ENCODE assay signal across 1 cellular context in genomic region chr16:4506450-4506849, GRCh38.
TF ChIP-seq lines count a peak whose summit lies in the region.

No MANE protein-coding gene starts in this region.

TF ChIP-seq in endothelial cell of umbilical vein, 7 proteins besides CTCF, POLR2A, EP300 and RAD21:
- TF ChIP-seq MAX (IDR thresholded peaks at IDR 0.05; ENCODE audit: insufficient read depth, insufficient read length) (no peak), MYC (IDR thresholded peaks at IDR 0.05; ENCODE audit: low read depth, low read length) (peak; percentile 35)
